11 cellular contexts compared by ENCODE assay signal in genomic region chr19:3054972-3055740, GRCh38. TPM values are rescaled to one million over a fixed set of nuclear protein-coding genes. Genes with fewer than 3 reads are reported as not detected.
DNase-seq lines count a peak whose midpoint lies in the region; ATAC-seq and TF ChIP-seq lines count a peak whose summit lies in the region.
"Had no signal": no experiment of that assay in that cellular context is flagged by ENCODE, and none has a peak within 500 bp of the region (broad histone marks: within the 10 kb centered on the region; RNA-seq: fewer than 3 reads in every experiment).

No MANE protein-coding gene starts in this region.

- peaks cover 48% of the 10 kb centered on the region for H3K36me3 Mint-ChIP-seq in brain

- peak; percentile 32 for ATAC-seq in stimulated activated naive CD8-positive, alpha-beta T cell treated with anti-CD3 and anti-CD28 coated beads, Interleukin-15, amount 100 ng/mL, for 72 hours
- ATAC-seq in stimulated activated naive CD8-positive, alpha-beta T cell treated with anti-CD3 and anti-CD28 coated beads, Interleukin-15, Interleukin-2, amounts not matched to agents 100 U/mL and 50 U/mL, for 24 hours = no peak
- ATAC-seq: left ventricle myocardium superior, Panc1 had no signal

- no peak overlapping the region for H3K27ac Mint-ChIP-seq in stimulated activated naive CD8-positive, alpha-beta T cell treated with anti-CD3 and anti-CD28 coated beads, Interleukin-15, amount 100 ng/mL, for 72 hours
- H3K27ac Mint-ChIP-seq in brain = peak overlapping the region in 4 of 5 experiments; percentile 25 to 85 (median 65)

- peaks cover 73% of the 10 kb centered on the region for H3K4me1 Mint-ChIP-seq in stimulated activated naive CD8-positive, alpha-beta T cell treated with anti-CD3 and anti-CD28 coated beads, Interleukin-15, amount 100 ng/mL, for 72 hours
- peaks cover 49% of the 10 kb centered on the region for H3K4me1 Mint-ChIP-seq in brain

- no peaks in the 10 kb centered on the region for H3K27me3 Mint-ChIP-seq in stimulated activated naive CD8-positive, alpha-beta T cell treated with anti-CD3 and anti-CD28 coated beads, Interleukin-15, amount 100 ng/mL, for 72 hours
- peaks cover 5% of the 10 kb centered on the region for H3K27me3 Mint-ChIP-seq in brain

- H3K4me1 ChIP-seq in muscle layer of colon (ENCODE audit: insufficient read depth, low read length) (peaks cover 47% of the 10 kb centered on the region), vagina (peaks cover 78% of the 10 kb centered on the region)

- H3K9me3 ChIP-seq in muscle layer of colon (ENCODE audit: low read length) (no peaks in the 10 kb centered on the region), vagina (no peaks in the 10 kb centered on the region)

- no peak overlapping the region for H3K4me3 Mint-ChIP-seq in stimulated activated naive CD8-positive, alpha-beta T cell treated with anti-CD3 and anti-CD28 coated beads, Interleukin-15, amount 100 ng/mL, for 72 hours
- no peak overlapping the region for H3K4me3 Mint-ChIP-seq in brain
- H3K4me3 Mint-ChIP-seq: CD14-positive monocyte had no signal

- TF ChIP-seq POLR2A in vagina (IDR thresholded peaks at IDR 0.05) = no peak

- H3K27me3 ChIP-seq in muscle layer of colon (ENCODE audit: control insufficient read depth in 1 of 2, insufficient read depth in 2 of 2, low read length in 2 of 2) (no peaks in the 10 kb centered on the region), vagina (no peaks in the 10 kb centered on the region)

- no peak overlapping the region for H3K9ac ChIP-seq in muscle layer of colon (ENCODE audit: low read length)

- no peak overlapping the region for H3K4me3 ChIP-seq in muscle layer of colon (ENCODE audit: low read depth in 1 of 2, low read length in 2 of 2)
- no peak overlapping the region for H3K4me3 ChIP-seq in vagina

- H3K9me3 Mint-ChIP-seq in stimulated activated naive CD8-positive, alpha-beta T cell treated with anti-CD3 and anti-CD28 coated beads, Interleukin-15, amount 100 ng/mL, for 72 hours = no peaks in the 10 kb centered on the region
- H3K9me3 Mint-ChIP-seq in brain = no peaks in the 10 kb centered on the region

- TF ChIP-seq CTCF in brain (conservative IDR thresholded peaks at IDR 0.05) (no peak), vagina (IDR thresholded peaks at IDR 0.05) (no peak)

- intact Hi-C loops in vagina (cut with DNase I) = no loop called here

- H3K36me3 ChIP-seq in muscle layer of colon (ENCODE audit: insufficient read depth, low read length) (peaks cover 49% of the 10 kb centered on the region), vagina (peaks cover 0 to 55% of the 10 kb centered on the region in 2 donors)

- no peak for DNase-seq in stimulated activated naive CD8-positive, alpha-beta T cell treated with anti-CD3 and anti-CD28 coated beads, Interleukin-15, amount 100 ng/mL, for 72 hours
- no peak for DNase-seq in stimulated activated naive CD8-positive, alpha-beta T cell treated with anti-CD3 and anti-CD28 coated beads, Interleukin-15, Interleukin-2, amounts not matched to agents 100 U/mL and 50 U/mL, for 24 hours
- DNase-seq in vagina (ENCODE audit: extremely low spot score in 2 of 2) = no peak
- no peak for DNase-seq in NCI-H1048 (lab: John Stamatoyannopoulos, UW)
- no peak for DNase-seq in superior temporal gyrus (ENCODE audit: extremely low spot score)
- DNase-seq in NOMO-1 (lab: John Stamatoyannopoulos, UW; ENCODE audit: unreplicated experiment in 2 of 2) = no peak

- peak overlapping the region; percentile 25 for H3K27ac ChIP-seq in muscle layer of colon (ENCODE audit: low read depth, low read length)
- H3K27ac ChIP-seq in vagina = peak overlapping the region; percentile 26

RNA-seq across cellular contexts. Expression of gene TLE5, which starts 7.1 kb away (rescaled TPM):
- 1,738 TPM for polyA plus RNA-seq in brain (ENCODE audit: insufficient read depth, low read depth, low replicate concordance)
- 451 TPM for total RNA-seq in vagina

RNA-seq across cellular contexts. Expression of gene TLE2, which starts 26.1 kb away (rescaled TPM):
- 139 TPM for polyA plus RNA-seq in brain (ENCODE audit: insufficient read depth, low read depth, low replicate concordance)
- total RNA-seq in vagina = 28.2 TPM
- polyA plus RNA-seq: CD14-positive monocyte had no signal

RNA-seq across cellular contexts. Expression of gene GNA11, which starts 39.0 kb away (rescaled TPM):
- polyA plus RNA-seq in brain (ENCODE audit: insufficient read depth, low read depth, low replicate concordance) = 130 TPM
- 33.6 TPM for total RNA-seq in vagina

Comparison
In these comparisons a context has a peak if more than half of its experiments do, and no peak if none do; other contexts are left out.
1. H3K27ac Mint-ChIP-seq: peak in brain (4 of 5); none in stimulated activated naive CD8-positive, alpha-beta T cell treated with anti-CD3 and anti-CD28 coated beads, Interleukin-15, amount 100 ng/mL, for 72 hours (0 of 2).